ENCODE assay signal across 17 cellular contexts in the genomic region with DNA sequence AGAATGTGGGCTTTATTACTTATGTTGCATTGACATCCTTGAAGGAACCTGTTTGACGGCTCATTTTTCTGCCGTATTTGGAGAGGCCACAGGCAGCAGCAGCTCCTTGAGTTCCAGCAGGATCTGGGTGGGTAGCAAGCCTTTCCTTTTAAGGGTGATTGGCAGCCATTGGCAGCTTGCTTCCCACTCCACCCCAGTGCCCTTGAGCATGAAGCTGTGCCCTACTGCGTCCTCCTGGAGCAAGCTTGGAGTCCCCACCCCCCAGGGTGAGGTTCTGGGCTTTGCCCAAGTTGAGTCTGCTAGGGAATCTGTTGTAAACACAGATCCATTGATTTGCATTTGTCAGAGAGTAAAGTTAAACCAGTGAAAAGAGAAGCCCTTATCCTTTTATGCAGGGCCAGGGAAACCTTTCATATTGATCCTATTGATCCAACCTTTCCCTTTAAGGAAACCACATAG. TPM values are rescaled to one million over a fixed set of nuclear protein-coding genes. Genes with fewer than 3 reads are reported as not detected.
"Had no signal": no experiment of that assay in that cellular context is flagged by ENCODE, and none has a peak within 500 bp of the region (broad histone marks: within the 10 kb centered on the region; RNA-seq: fewer than 3 reads in every experiment).

No MANE protein-coding gene starts in this region.

- H3K4me3 ChIP-seq: heart right ventricle, skin epidermis, uterus had no signal

- H3K36me3 ChIP-seq: heart right ventricle, uterus had no signal

- H3K27ac ChIP-seq: foreskin keratinocyte, heart right ventricle, skin epidermis, uterus had no signal

- DNase-seq: activated CD4-positive, alpha-beta T cell treated with anti-CD3 and anti-CD28 coated beads for 1 hour; activated CD4-positive, alpha-beta T cell treated with anti-CD3 and anti-CD28 coated beads, Interleukin-2, amount 50 U/mL, for 48 hours; activated CD8-positive, alpha-beta memory T cell treated with anti-CD3 and anti-CD28 coated beads, Interleukin-2, amount 10 ng/mL, durations not matched to agents 7 days and 5 days; activated gamma-delta T cell; activated naive CD8-positive, alpha-beta T cell treated with anti-CD3 and anti-CD28 coated beads, Interleukin-2, amount 10 ng/mL, durations not matched to agents 7 days and 5 days; activated T-cell treated with anti-CD3 and anti-CD28 coated beads, Interleukin-2, amount 50 U/mL, for 4 hours; aorta; foreskin keratinocyte; heart right ventricle; islet precursor cell; left ventricle myocardium superior; mesendoderm; nephron progenitor cell; uterus had no signal

- ATAC-seq: activated CD8-positive, alpha-beta memory T cell treated with anti-CD3 and anti-CD28 coated beads, Interleukin-2, amount 10 ng/mL, durations not matched to agents 7 days and 5 days; activated T-cell treated with anti-CD3 and anti-CD28 coated beads, Interleukin-2, amount 50 U/mL, for 4 hours; foreskin keratinocyte; heart right ventricle; left ventricle myocardium superior had no signal

- FAIRE-seq: bronchial epithelial cell had no signal

- H3K9me3 ChIP-seq: uterus had no signal

- H3K4me1 ChIP-seq: foreskin keratinocyte had no signal

RNA-seq across cellular contexts. Expression of gene ONECUT2, which starts 9.2 kb away (rescaled TPM):
- total RNA-seq: activated CD8-positive, alpha-beta memory T cell treated with anti-CD3 and anti-CD28 coated beads, Interleukin-2, amount 10 ng/mL, durations not matched to agents 7 days and 5 days; activated naive CD8-positive, alpha-beta T cell treated with anti-CD3 and anti-CD28 coated beads, Interleukin-2, amount 10 ng/mL, durations not matched to agents 7 days and 5 days; T-helper 2 cell treated with Interferon-gamma antibody and Interleukin-4, amounts not matched to agents 100 ng/mL and 5 ng/mL, for 36 hours had no signal
